12 cellular contexts compared by ENCODE assay signal in the genomic region with DNA sequence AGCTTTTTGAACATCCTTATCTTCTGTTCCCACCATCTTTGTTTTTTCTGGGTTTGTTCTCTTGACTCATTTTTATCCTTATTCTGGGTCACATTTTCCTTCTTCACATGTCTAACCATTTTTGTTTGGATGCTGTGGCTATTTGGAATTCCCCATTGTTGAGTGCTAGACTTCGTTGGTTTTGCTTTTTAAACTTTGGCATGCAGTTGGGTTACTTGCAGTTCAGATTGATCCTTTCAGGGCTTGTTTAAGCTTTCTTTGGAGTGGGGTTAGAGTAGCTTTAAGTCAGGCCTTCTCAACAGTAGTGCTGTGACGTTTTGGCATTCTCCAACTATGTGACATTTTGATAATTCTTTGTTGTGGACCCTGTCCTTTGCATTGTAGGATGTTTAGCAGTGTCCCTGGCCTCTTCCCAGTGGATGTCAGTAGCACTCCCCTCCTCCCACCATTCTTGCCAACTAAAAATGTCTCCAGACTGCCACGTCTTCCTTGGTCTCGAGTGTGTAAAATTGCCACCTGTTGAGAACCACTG. TPM values are rescaled to one million over a fixed set of nuclear protein-coding genes. Genes with fewer than 3 reads are reported as not detected.
DNase-seq lines count a peak whose midpoint lies in the region; ATAC-seq and TF ChIP-seq lines count a peak whose summit lies in the region.
"Had no signal": no experiment of that assay in that cellular context is flagged by ENCODE, and none has a peak within 500 bp of the region (broad histone marks: within the 10 kb centered on the region; RNA-seq: fewer than 3 reads in every experiment).

No MANE protein-coding gene starts in this region.

- no peaks in the 10 kb centered on the region for H3K27me3 ChIP-seq in AG04450 (ENCODE audit: control insufficient read depth, insufficient read depth, low read length)
- no peaks in the 10 kb centered on the region for H3K27me3 ChIP-seq in GM23248 (replicated peaks; ENCODE audit: insufficient read depth)
- no peaks in the 10 kb centered on the region for H3K27me3 ChIP-seq in vagina

- no peaks in the 10 kb centered on the region for H3K79me2 ChIP-seq in GM23248 (ENCODE audit: insufficient read depth)

- H3K27ac Mint-ChIP-seq in mesothelial cell of epicardium, result peak overlapping the region; percentile 91

- H3K4me3 Mint-ChIP-seq in mesothelial cell of epicardium, result no peak overlapping the region

- H3K9me3 ChIP-seq in AG04450 (ENCODE audit: control insufficient read depth, insufficient read depth, low read length) (no peaks in the 10 kb centered on the region), GM23248 (ENCODE audit: low read depth) (no peaks in the 10 kb centered on the region), vagina (no peaks in the 10 kb centered on the region)

- intact Hi-C loops in vagina (cut with DNase I), result no loop called here

- no peaks in the 10 kb centered on the region for H3K9me3 Mint-ChIP-seq in mesothelial cell of epicardium

- no peaks in the 10 kb centered on the region for H3K9me2 ChIP-seq in GM23248 (ENCODE audit: insufficient read depth)

- peak overlapping the region; percentile 84 for H3K27ac ChIP-seq in AG04450 (ENCODE audit: low read depth, low read length)
- H3K27ac ChIP-seq in GM23248, result peak overlapping the region; percentile 84
- H3K27ac ChIP-seq in caudate nucleus (ENCODE audit: low read depth, low read length), result peak overlapping the region; percentile 64
- no peak overlapping the region for H3K27ac ChIP-seq in vagina

- peak; percentile 59 for DNase-seq in AG04450 (ENCODE audit: low read depth, low spot score)
- DNase-seq in GM23248, result peak; percentile 68
- no peak for DNase-seq in caudate nucleus (lab: John Stamatoyannopoulos, UW)
- no peak for DNase-seq in mesothelial cell of epicardium (ENCODE audit: low spot score in 2 of 2, unreplicated experiment in 2 of 2)
- no peak for DNase-seq in vagina (ENCODE audit: extremely low spot score in 2 of 2)
- DNase-seq in activated gamma-delta T cell treated with Interleukin-2 at 50 U/mL for 16 hours, result no peak
- no peak for DNase-seq in NCI-H187 (lab: John Stamatoyannopoulos, UW)
- DNase-seq: DMS53; NCI-H2171 treated with DMSO at 0.1 percent for 48 hours; stimulated activated CD4-positive, alpha-beta T cell treated with anti-CD3 and anti-CD28 coated beads, Interleukin-15, amount 100 ng/mL, for 24 hours had no signal

- peak overlapping the region; percentile 3; the same call in 1 of the 2 replicates for H2AFZ ChIP-seq in GM23248

- no peaks in the 10 kb centered on the region for H4K20me1 ChIP-seq in GM23248 (ENCODE audit: insufficient read depth)

- 57% methylated on average over 4 of the region's 4 CpGs for WGBS in GM23248 (ENCODE audit: low coverage in 1 of 2, low lambda C conversion rate in 2 of 2, missing lambda C conversion rate in 2 of 2), 2 experiments

- peaks cover 42% of the 10 kb centered on the region for H3F3A ChIP-seq in GM23248 (ENCODE audit: insufficient read depth)

- H3K4me2 ChIP-seq in GM23248 (ENCODE audit: unreplicated experiment), result peak overlapping the region; percentile 40

- TF ChIP-seq CTCF in AG04450 (IDR thresholded peaks at IDR 0.05; ENCODE audit: low read depth, low read length) (no peak), mesothelial cell of epicardium (IDR thresholded peaks at IDR 0.05; ENCODE audit: unreplicated experiment) (no peak), vagina (IDR thresholded peaks at IDR 0.05) (no peak)

- POLR2A ChIA-PET in AG04450 (lab: Yijun Ruan, JAX), result interaction anchor here (0.7 to 1.8 kb wide), 2 partner anchors 21 to 32 kb away, joined by 3 to 12 read pairs; partner anchors contain the start of genes PRMT7 and SLC7A6OS

- in situ Hi-C loops in GM23248 (cut with MboI), result no loop called here

- H3K4me1 Mint-ChIP-seq in mesothelial cell of epicardium, result peaks cover 34% of the 10 kb centered on the region

- H3K4me3 ChIP-seq in AG04450 (ENCODE audit: low read depth, low read length), result no peak overlapping the region
- H3K4me3 ChIP-seq in GM23248, result no peak overlapping the region
- H3K4me3 ChIP-seq in vagina, result no peak overlapping the region

- peaks cover 39% of the 10 kb centered on the region for H3K4me1 ChIP-seq in GM23248 (ENCODE audit: insufficient read depth)
- H3K4me1 ChIP-seq in vagina, result no peaks in the 10 kb centered on the region

- H3K9ac ChIP-seq in GM23248, result peak overlapping the region; percentile 54

- no peak for ATAC-seq in HG02759 (IDR thresholded peaks at IDR 0.05; ENCODE audit: unreplicated experiment)
- ATAC-seq: SK-N-SH treated with all-trans-retinoic acid at 6 μM for 48 hours had no signal

- CTCF ChIA-PET in AG04450 (lab: Charles Lee), result interaction anchor here (0.6 to 1.6 kb wide), 3 partner anchors 70 to 589 kb away, joined by 3 to 8 read pairs (median 6); no protein-coding TSS in a partner anchor

- peaks cover 8% of the 10 kb centered on the region for H3K36me3 Mint-ChIP-seq in mesothelial cell of epicardium

- no peaks in the 10 kb centered on the region for H3K27me3 Mint-ChIP-seq in mesothelial cell of epicardium (ENCODE audit: low read depth)

- TF ChIP-seq POLR2A in vagina (IDR thresholded peaks at IDR 0.05), result no peak

- H3K36me3 ChIP-seq in GM23248 (ENCODE audit: low read depth) (peaks cover 16% of the 10 kb centered on the region; the same call in 1 of the 2 replicates), vagina (peaks cover 0 to 1% of the 10 kb centered on the region in 2 donors)

RNA-seq across cellular contexts. Expression of gene PRMT7, which starts 21.1 kb away (rescaled TPM):
- polyA plus RNA-seq in AG04450 (2011; rRNA removed) (26.2 and 32.4 TPM in 2 replicates), GM23248 (2016; fragmentation: Nextera tagmentation; extraction: Ambion mirVana) (24.1 and 27.2 TPM in 2 replicates)
- 33.8 and 50.4 TPM in 2 replicates for polyA minus RNA-seq in AG04450 (2011; rRNA and poly(A)+ RNA removed)
- 49.6 and 68.0 TPM in 2 replicates for total RNA-seq in GM23248 (2014; rRNA removed; shearing (Covaris generic))
- total RNA-seq in mesothelial cell of epicardium (69.7 to 77.9 TPM (median 71.8 TPM) in 3 replicates), vagina (47.9 TPM)

RNA-seq across cellular contexts. Expression of gene SLC7A6OS, which starts 21.2 kb away (rescaled TPM):
- polyA plus RNA-seq in AG04450 (2011; rRNA removed) (8.5 and 10.9 TPM in 2 replicates), GM23248 (2016; fragmentation: Nextera tagmentation; extraction: Ambion mirVana) (13.4 and 15.8 TPM in 2 replicates)
- polyA minus RNA-seq in AG04450 (2011; rRNA and poly(A)+ RNA removed), result 8.2 and 9.2 TPM in 2 replicates
- 8.5 and 11.9 TPM in 2 replicates for total RNA-seq in GM23248 (2014; rRNA removed; shearing (Covaris generic))
- total RNA-seq in mesothelial cell of epicardium (20.4 to 23.3 TPM (median 22.7 TPM) in 3 replicates), vagina (15.5 TPM)

Comparison
In these comparisons a context has a peak if more than half of its experiments do, and no peak if none do; other contexts are left out.
1. DNase-seq: peak in AG04450 (single experiment) and GM23248 (single experiment); none in caudate nucleus (0 of 61), mesothelial cell of epicardium (0 of 2), vagina (0 of 2), activated gamma-delta T cell treated with Interleukin-2 at 50 U/mL for 16 hours (single experiment) and NCI-H187 (0 of 2).